In the genomic region with DNA sequence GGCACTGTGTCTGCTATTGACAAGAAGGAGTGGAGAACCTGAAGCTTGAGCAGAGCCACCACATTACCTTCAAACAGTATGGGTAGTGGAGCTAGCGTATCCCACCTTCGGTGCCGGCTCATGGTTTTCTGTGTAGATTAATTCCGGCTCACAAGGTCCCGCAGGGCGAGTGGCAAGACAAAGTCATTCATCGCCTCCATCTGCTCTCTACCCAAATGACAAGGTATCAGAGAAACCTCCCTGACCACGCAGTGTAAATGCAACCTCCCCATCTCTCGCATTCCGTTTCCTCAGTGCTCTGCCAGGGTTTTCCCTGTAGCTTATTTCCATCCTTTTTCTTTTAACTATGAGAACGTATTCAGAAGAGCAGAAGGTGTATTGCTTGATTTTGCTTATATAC, we compare ENCODE assay signal across 14 cellular contexts.
A peak's percentile ranks its signal among the peaks of the same experiment; 100 is the strongest.
DNase-seq lines count a peak whose midpoint lies in the region; ATAC-seq and TF ChIP-seq lines count a peak whose summit lies in the region.
"Had no signal": no experiment of that assay in that cellular context is flagged by ENCODE, and none has a peak within 500 bp of the region (broad histone marks: within the 10 kb centered on the region; RNA-seq: fewer than 3 reads in every experiment).

No MANE protein-coding gene starts in this region.

- H3K79me2 ChIP-seq in GM23338 (replicated peaks; ENCODE audit: insufficient read depth) = peaks cover 100% of the 10 kb centered on the region

- peaks cover 42% of the 10 kb centered on the region for H4K20me1 ChIP-seq in GM23338 (replicated peaks; ENCODE audit: insufficient read depth)

- no peaks in the 10 kb centered on the region for H3K36me3 ChIP-seq in CD4-positive, CD25-positive, alpha-beta regulatory T cell (ENCODE audit: control insufficient read depth, insufficient read depth, low read length)
- H3K36me3 ChIP-seq in GM23338 (ENCODE audit: insufficient read depth) = no peaks in the 10 kb centered on the region
- H3K36me3 ChIP-seq in naive thymus-derived CD4-positive, alpha-beta T cell (ENCODE audit: control insufficient read depth in 2 of 3, insufficient read depth in 3 of 3, low read length in 3 of 3) = no peaks in the 10 kb centered on the region
- H3K36me3 ChIP-seq: BE2C, MG63 had no signal

- ATAC-seq in CD4-positive, CD25-positive, alpha-beta regulatory T cell (ENCODE audit: low read depth in 2 of 2) = no peak
- ATAC-seq in GM23338 = no peak
- ATAC-seq in naive thymus-derived CD4-positive, alpha-beta T cell = no peak

- DNase-seq in CD4-positive, CD25-positive, alpha-beta regulatory T cell = no peak
- DNase-seq in GM23338 (ENCODE audit: low spot score) = no peak
- DNase-seq in cerebellar cortex (ENCODE audit: low spot score) = peak; percentile 78
- no peak for DNase-seq in naive thymus-derived CD4-positive, alpha-beta T cell
- no peak for DNase-seq in hypothalamus (lab: John Stamatoyannopoulos, UW)
- DNase-seq in superior temporal gyrus (ENCODE audit: extremely low spot score) = no peak
- no peak for DNase-seq in NCI-H1048 (lab: John Stamatoyannopoulos, UW)
- DNase-seq: BE2C; CD8-positive, alpha-beta memory T cell; H7; MG63; NCI-H1105 treated with DMSO at 0.1 percent for 48 hours; NCI-H187; PC-9 had no signal

- H3K9me3 Mint-ChIP-seq in CD4-positive, CD25-positive, alpha-beta regulatory T cell = no peaks in the 10 kb centered on the region
- H3K9me3 Mint-ChIP-seq in GM23338 = no peaks in the 10 kb centered on the region
- peaks cover 0 to 1% (median 0%) of the 10 kb centered on the region in 11 donors for H3K9me3 Mint-ChIP-seq in naive thymus-derived CD4-positive, alpha-beta T cell
- H3K9me3 Mint-ChIP-seq: CD8-positive, alpha-beta memory T cell had no signal

- POLR2A ChIA-PET in naive thymus-derived CD4-positive, alpha-beta T cell (lab: Charles Lee) = no interaction called here

- no peaks in the 10 kb centered on the region for H3K27me3 ChIP-seq in CD4-positive, CD25-positive, alpha-beta regulatory T cell (ENCODE audit: control insufficient read depth, insufficient read depth, low read length)
- no peaks in the 10 kb centered on the region for H3K27me3 ChIP-seq in GM23338 (ENCODE audit: insufficient read depth)
- no peaks in the 10 kb centered on the region for H3K27me3 ChIP-seq in naive thymus-derived CD4-positive, alpha-beta T cell (ENCODE audit: control insufficient read depth in 2 of 2, insufficient read depth in 2 of 2, low read length in 2 of 2)
- H3K27me3 ChIP-seq: BE2C, MG63 had no signal

- peaks cover 49 to 93% (median 81%) of the 10 kb centered on the region in 4 donors for H3K4me1 Mint-ChIP-seq in CD4-positive, CD25-positive, alpha-beta regulatory T cell
- peaks cover 86% of the 10 kb centered on the region for H3K4me1 Mint-ChIP-seq in GM23338
- H3K4me1 Mint-ChIP-seq in naive thymus-derived CD4-positive, alpha-beta T cell = peaks cover 71 to 100% (median 96%) of the 10 kb centered on the region in 7 donors

- H2AFZ ChIP-seq in GM23338 = no peak overlapping the region
- H2AFZ ChIP-seq: PC-9 had no signal

- H3K4me2 ChIP-seq in GM23338 = peak overlapping the region; percentile 41; the same call in 1 of the 2 replicates
- H3K4me2 ChIP-seq: PC-9 had no signal

- H3F3A ChIP-seq in GM23338 (replicated peaks; ENCODE audit: low read depth) = no peaks in the 10 kb centered on the region

- H3K9me3 ChIP-seq in CD4-positive, CD25-positive, alpha-beta regulatory T cell (ENCODE audit: control insufficient read depth in 2 of 2, low read length in 2 of 2) = no peaks in the 10 kb centered on the region
- no peaks in the 10 kb centered on the region for H3K9me3 ChIP-seq in naive thymus-derived CD4-positive, alpha-beta T cell (ENCODE audit: control insufficient read depth in 2 of 3, low read length in 3 of 3)
- H3K9me3 ChIP-seq: BE2C, MG63 had no signal

- H3K9me2 ChIP-seq in GM23338 (ENCODE audit: insufficient read depth) = no peaks in the 10 kb centered on the region

- H3K4me3 Mint-ChIP-seq in CD4-positive, CD25-positive, alpha-beta regulatory T cell = peak overlapping the region in 2 of 4 donors; percentile 18 to 24
- H3K4me3 Mint-ChIP-seq in GM23338 = no peak overlapping the region
- H3K4me3 Mint-ChIP-seq in naive thymus-derived CD4-positive, alpha-beta T cell = peak overlapping the region in 4 of 10 donors; percentile 9 to 68 (median 54)

- no peak overlapping the region for H3K27ac ChIP-seq in CD4-positive, CD25-positive, alpha-beta regulatory T cell (ENCODE audit: insufficient read depth, low read length, poor library complexity, severe bottlenecking)
- no peak overlapping the region for H3K27ac ChIP-seq in GM23338 (ENCODE audit: low read depth)
- no peak overlapping the region for H3K27ac ChIP-seq in naive thymus-derived CD4-positive, alpha-beta T cell (ENCODE audit: low read depth, low read length)
- H3K27ac ChIP-seq: PC-9 had no signal

- intact Hi-C loops in naive thymus-derived CD4-positive, alpha-beta T cell (cut with micrococcal nuclease) = loop anchor here in 1 of 2 donors (5.0 kb wide), 1 partner anchor 35 kb away; no protein-coding TSS in a partner anchor

- no peak overlapping the region for H3K4me3 ChIP-seq in CD4-positive, CD25-positive, alpha-beta regulatory T cell (ENCODE audit: low read depth, low read length)
- no peak overlapping the region for H3K4me3 ChIP-seq in GM23338
- no peak overlapping the region for H3K4me3 ChIP-seq in naive thymus-derived CD4-positive, alpha-beta T cell (ENCODE audit: low read length)
- H3K4me3 ChIP-seq: MG63, PC-9 had no signal

- H3K4me1 ChIP-seq in CD4-positive, CD25-positive, alpha-beta regulatory T cell (ENCODE audit: control insufficient read depth, insufficient read depth, low read length, poor library complexity, severe bottlenecking) = peaks cover 80% of the 10 kb centered on the region
- peaks cover 96% of the 10 kb centered on the region for H3K4me1 ChIP-seq in GM23338 (ENCODE audit: insufficient read depth)
- H3K4me1 ChIP-seq in naive thymus-derived CD4-positive, alpha-beta T cell (ENCODE audit: control insufficient read depth in 2 of 2, insufficient read depth in 2 of 2, low read length in 2 of 2) = peaks cover 16 to 88% of the 10 kb centered on the region in 2 donors

- H3K27me3 Mint-ChIP-seq in CD4-positive, CD25-positive, alpha-beta regulatory T cell = no peaks in the 10 kb centered on the region
- H3K27me3 Mint-ChIP-seq in GM23338 (ENCODE audit: insufficient read depth, low read depth, poor library complexity) = peaks cover 5% of the 10 kb centered on the region
- no peaks in the 10 kb centered on the region for H3K27me3 Mint-ChIP-seq in naive thymus-derived CD4-positive, alpha-beta T cell
- H3K27me3 Mint-ChIP-seq: CD8-positive, alpha-beta memory T cell had no signal

- no peak for TF ChIP-seq CTCF in GM23338 (conservative IDR thresholded peaks at IDR 0.05; ENCODE audit: low read depth in 2 of 2)

- CTCF ChIA-PET in naive thymus-derived CD4-positive, alpha-beta T cell (lab: Charles Lee) = no interaction called here

- peak overlapping the region in 2 of 3 donors; percentile 6 to 9 for H3K27ac Mint-ChIP-seq in CD4-positive, CD25-positive, alpha-beta regulatory T cell
- H3K27ac Mint-ChIP-seq in GM23338 = no peak overlapping the region
- H3K27ac Mint-ChIP-seq in naive thymus-derived CD4-positive, alpha-beta T cell = peak overlapping the region in 6 of 9 donors; percentile 5 to 87 (median 26)

- no peaks in the 10 kb centered on the region for H3K36me3 Mint-ChIP-seq in CD4-positive, CD25-positive, alpha-beta regulatory T cell
- H3K36me3 Mint-ChIP-seq in GM23338 (ENCODE audit: low read depth) = no peaks in the 10 kb centered on the region
- peaks cover 0 to 11% (median 0%) of the 10 kb centered on the region in 5 donors for H3K36me3 Mint-ChIP-seq in naive thymus-derived CD4-positive, alpha-beta T cell
- H3K36me3 Mint-ChIP-seq: CD8-positive, alpha-beta memory T cell had no signal

TF ChIP-seq in GM23338, 12 proteins besides CTCF, POLR2A, EP300 and RAD21 (continues in another document):
- TF ChIP-seq, protein P1, sequence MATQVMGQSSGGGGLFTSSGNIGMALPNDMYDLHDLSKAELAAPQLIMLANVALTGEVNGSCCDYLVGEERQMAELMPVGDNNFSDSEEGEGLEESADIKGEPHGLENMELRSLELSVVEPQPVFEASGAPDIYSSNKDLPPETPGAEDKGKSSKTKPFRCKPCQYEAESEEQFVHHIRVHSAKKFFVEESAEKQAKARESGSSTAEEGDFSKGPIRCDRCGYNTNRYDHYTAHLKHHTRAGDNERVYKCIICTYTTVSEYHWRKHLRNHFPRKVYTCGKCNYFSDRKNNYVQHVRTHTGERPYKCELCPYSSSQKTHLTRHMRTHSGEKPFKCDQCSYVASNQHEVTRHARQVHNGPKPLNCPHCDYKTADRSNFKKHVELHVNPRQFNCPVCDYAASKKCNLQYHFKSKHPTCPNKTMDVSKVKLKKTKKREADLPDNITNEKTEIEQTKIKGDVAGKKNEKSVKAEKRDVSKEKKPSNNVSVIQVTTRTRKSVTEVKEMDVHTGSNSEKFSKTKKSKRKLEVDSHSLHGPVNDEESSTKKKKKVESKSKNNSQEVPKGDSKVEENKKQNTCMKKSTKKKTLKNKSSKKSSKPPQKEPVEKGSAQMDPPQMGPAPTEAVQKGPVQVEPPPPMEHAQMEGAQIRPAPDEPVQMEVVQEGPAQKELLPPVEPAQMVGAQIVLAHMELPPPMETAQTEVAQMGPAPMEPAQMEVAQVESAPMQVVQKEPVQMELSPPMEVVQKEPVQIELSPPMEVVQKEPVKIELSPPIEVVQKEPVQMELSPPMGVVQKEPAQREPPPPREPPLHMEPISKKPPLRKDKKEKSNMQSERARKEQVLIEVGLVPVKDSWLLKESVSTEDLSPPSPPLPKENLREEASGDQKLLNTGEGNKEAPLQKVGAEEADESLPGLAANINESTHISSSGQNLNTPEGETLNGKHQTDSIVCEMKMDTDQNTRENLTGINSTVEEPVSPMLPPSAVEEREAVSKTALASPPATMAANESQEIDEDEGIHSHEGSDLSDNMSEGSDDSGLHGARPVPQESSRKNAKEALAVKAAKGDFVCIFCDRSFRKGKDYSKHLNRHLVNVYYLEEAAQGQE (IDR thresholded peaks at IDR 0.05; ENCODE audit: unreplicated experiment) = no peak
- TF ChIP-seq, protein P2, sequence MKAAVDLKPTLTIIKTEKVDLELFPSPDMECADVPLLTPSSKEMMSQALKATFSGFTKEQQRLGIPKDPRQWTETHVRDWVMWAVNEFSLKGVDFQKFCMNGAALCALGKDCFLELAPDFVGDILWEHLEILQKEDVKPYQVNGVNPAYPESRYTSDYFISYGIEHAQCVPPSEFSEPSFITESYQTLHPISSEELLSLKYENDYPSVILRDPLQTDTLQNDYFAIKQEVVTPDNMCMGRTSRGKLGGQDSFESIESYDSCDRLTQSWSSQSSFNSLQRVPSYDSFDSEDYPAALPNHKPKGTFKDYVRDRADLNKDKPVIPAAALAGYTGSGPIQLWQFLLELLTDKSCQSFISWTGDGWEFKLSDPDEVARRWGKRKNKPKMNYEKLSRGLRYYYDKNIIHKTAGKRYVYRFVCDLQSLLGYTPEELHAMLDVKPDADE (IDR thresholded peaks at IDR 0.05) = no peak
- no peak for TF ChIP-seq ZNF331 (CRISPR knock-in tag; IDR thresholded peaks at IDR 0.05; ENCODE audit: low read depth)
- TF ChIP-seq NANOG (IDR thresholded peaks at IDR 0.05; ENCODE audit: borderline replicate concordance) = no peak
- no peak for TF ChIP-seq JUNB (IDR thresholded peaks at IDR 0.05; ENCODE audit: unreplicated experiment)
- no peak for TF ChIP-seq EZH2phosphoT487 (IDR thresholded peaks at IDR 0.05; ENCODE audit: unreplicated experiment)
- no peak for TF ChIP-seq STAT1 (IDR thresholded peaks at IDR 0.05; ENCODE audit: unreplicated experiment)
